In the genomic region with DNA sequence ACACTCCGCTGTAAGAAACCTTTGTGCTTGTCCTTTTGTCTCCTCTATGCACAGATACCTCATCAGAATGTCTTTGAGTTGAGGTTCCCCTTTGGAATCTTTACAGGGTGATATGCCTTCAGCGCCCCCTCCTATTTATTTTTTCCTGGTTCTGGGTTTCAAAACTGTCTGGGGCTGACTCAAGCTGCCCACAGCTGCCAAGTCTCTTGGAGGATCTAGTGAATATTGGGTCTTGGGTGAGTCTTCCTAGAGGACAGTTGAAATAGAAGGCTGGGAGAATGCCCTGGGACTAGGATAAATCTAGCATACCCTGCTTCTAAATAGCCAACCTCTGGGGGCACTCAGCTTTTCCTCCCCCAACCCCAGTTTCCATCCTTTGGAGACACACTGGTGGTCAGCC, we compare ENCODE assay signal across 8 cellular contexts. TPM values are rescaled to one million over a fixed set of nuclear protein-coding genes. Genes with fewer than 3 reads are reported as not detected.
DNase-seq lines count a peak whose midpoint lies in the region; ATAC-seq and TF ChIP-seq lines count a peak whose summit lies in the region.

No MANE protein-coding gene starts in this region.

- H3K36me3 ChIP-seq in OCI-LY3 (replicated peaks; ENCODE audit: low read depth, low read length), result peaks cover 22% of the 10 kb centered on the region
- peaks cover 9% of the 10 kb centered on the region for H3K36me3 ChIP-seq in osteoblast (ENCODE audit: insufficient read depth, low read length)

- peaks cover 20% of the 10 kb centered on the region for H3K4me1 Mint-ChIP-seq in endothelial cell (ENCODE audit: unreplicated experiment)

- ATAC-seq in GM19467 (IDR thresholded peaks at IDR 0.05; ENCODE audit: unreplicated experiment), result no peak
- ATAC-seq in HG02571 (IDR thresholded peaks at IDR 0.05; ENCODE audit: unreplicated experiment), result no peak

- H3K27me3 Mint-ChIP-seq in endothelial cell (ENCODE audit: unreplicated experiment), result peaks cover 10% of the 10 kb centered on the region

- H3K9ac ChIP-seq in OCI-LY3 (ENCODE audit: low read length), result peak overlapping the region; percentile 78

- peak overlapping the region; percentile 96 for H3K27ac Mint-ChIP-seq in endothelial cell (ENCODE audit: unreplicated experiment)

- TF ChIP-seq CTCF in OCI-LY3 (IDR thresholded peaks at IDR 0.05; ENCODE audit: low read depth, low read length), result no peak
- TF ChIP-seq CTCF in endothelial cell (IDR thresholded peaks at IDR 0.05; ENCODE audit: unreplicated experiment), result no peak
- TF ChIP-seq CTCF in osteoblast (IDR thresholded peaks at IDR 0.05; ENCODE audit: extremely low read depth, low read depth, low read length), result no peak

- DNase-seq in EH (ENCODE audit: low read depth), result peak; percentile 35
- DNase-seq in endothelial cell (ENCODE audit: low spot score), result no peak
- DNase-seq in osteoblast (ENCODE audit: insufficient read length, low spot score, missing footprints), result peak; percentile 86
- no peak for DNase-seq in stimulated activated CD4-positive, alpha-beta T cell treated with anti-CD3 and anti-CD28 coated beads, Interleukin-2, amount 100 ng/mL, for 48 hours
- DNase-seq in iPS-NIHi7 (ENCODE audit: extremely low spot score), result no peak

- H3K27me3 ChIP-seq in OCI-LY3 (ENCODE audit: low read depth, low read length) (no peaks in the 10 kb centered on the region), osteoblast (ENCODE audit: insufficient read depth, low read length) (no peaks in the 10 kb centered on the region)

- H3K4me1 ChIP-seq in OCI-LY3 (ENCODE audit: low read length) (peaks cover 6% of the 10 kb centered on the region), osteoblast (ENCODE audit: insufficient read depth, low read length) (peaks cover 9% of the 10 kb centered on the region)

- H4K20me1 ChIP-seq in OCI-LY3 (ENCODE audit: insufficient read depth, low read length), result peaks cover 18% of the 10 kb centered on the region
- H4K20me1 ChIP-seq in osteoblast (ENCODE audit: insufficient read depth, low read length), result peaks cover 9% of the 10 kb centered on the region

- no peaks in the 10 kb centered on the region for H3K9me3 Mint-ChIP-seq in endothelial cell (ENCODE audit: unreplicated experiment)

- no peak overlapping the region for H2AFZ ChIP-seq in OCI-LY3 (ENCODE audit: low read depth, low read length)
- H2AFZ ChIP-seq in osteoblast (ENCODE audit: low read length), result peak overlapping the region; percentile 93

- peaks cover 58% of the 10 kb centered on the region for H3K79me2 ChIP-seq in OCI-LY3 (ENCODE audit: low read length)
- peaks cover 51% of the 10 kb centered on the region for H3K79me2 ChIP-seq in osteoblast (ENCODE audit: insufficient read depth, low read length)

- H3K9me3 ChIP-seq in OCI-LY3 (ENCODE audit: insufficient read depth, low read length) (no peaks in the 10 kb centered on the region), osteoblast (ENCODE audit: low read depth, low read length) (no peaks in the 10 kb centered on the region)

- H3K4me3 ChIP-seq in OCI-LY3 (ENCODE audit: low read length), result peak overlapping the region; percentile 78
- peak overlapping the region; percentile 94 for H3K4me3 ChIP-seq in osteoblast (ENCODE audit: insufficient read depth, low read length)

- no peak overlapping the region for H3K27ac ChIP-seq in OCI-LY3 (ENCODE audit: low read length)
- H3K27ac ChIP-seq in osteoblast (ENCODE audit: low read depth, low read length), result peak overlapping the region; percentile 90

- peaks cover 13% of the 10 kb centered on the region for H3K36me3 Mint-ChIP-seq in endothelial cell (ENCODE audit: low read depth, unreplicated experiment)

- peak overlapping the region; percentile 96 for H3K4me2 ChIP-seq in OCI-LY3 (ENCODE audit: low read length)
- peak overlapping the region; percentile 84 for H3K4me2 ChIP-seq in osteoblast (ENCODE audit: insufficient read depth, low read length)

- peak overlapping the region; percentile 95 for H3K4me3 Mint-ChIP-seq in endothelial cell (ENCODE audit: unreplicated experiment)

RNA-seq across cellular contexts. Expression of gene ZNF136, which starts 0.9 kb away (rescaled TPM):
- total RNA-seq in endothelial cell (ENCODE audit: unreplicated experiment), result 12.4 TPM
- 8.3 and 8.7 TPM in 2 replicates for total RNA-seq in osteoblast

RNA-seq across cellular contexts. Expression of gene ZNF625, which starts 7.3 kb away (rescaled TPM):
- total RNA-seq in endothelial cell (ENCODE audit: unreplicated experiment) (26.7 TPM), osteoblast (13.0 and 13.6 TPM in 2 replicates)

RNA-seq across cellular contexts. Expression of gene ZNF20, which starts 23.7 kb away (rescaled TPM):
- total RNA-seq in endothelial cell (ENCODE audit: unreplicated experiment) (6.2 TPM), osteoblast (6.9 and 9.4 TPM in 2 replicates)

Comparison
In these comparisons a context has a peak if more than half of its experiments do, and no peak if none do; other contexts are left out.
1. DNase-seq: peak in EH (single experiment) and osteoblast (single experiment); none in endothelial cell (single experiment), stimulated activated CD4-positive, alpha-beta T cell treated with anti-CD3 and anti-CD28 coated beads, Interleukin-2, amount 100 ng/mL, for 48 hours (0 of 2) and iPS-NIHi7 (single experiment).